8 cellular contexts compared by ENCODE assay signal in genomic region chr16:2008009-2008526, GRCh38. TPM values are rescaled to one million over a fixed set of nuclear protein-coding genes. Genes with fewer than 3 reads are reported as not detected.
A peak's percentile ranks its signal among the peaks of the same experiment; 100 is the strongest.
DNase-seq lines count a peak whose midpoint lies in the region; ATAC-seq, FAIRE-seq and TF ChIP-seq lines count a peak whose summit lies in the region.

No MANE protein-coding gene starts in this region.

- H3K4me3 Mint-ChIP-seq in CD4-positive, alpha-beta T cell: peak overlapping the region; percentile 93
- peak overlapping the region; percentile 96 for H3K4me3 Mint-ChIP-seq in activated naive CD8-positive, alpha-beta T cell treated with anti-CD3 and anti-CD28 coated beads, Interleukin-2, amount 50 U/mL, for 24 hours

- H3K9me3 ChIP-seq in CD4-positive, alpha-beta T cell (ENCODE audit: control insufficient read depth, low read length): no peaks in the 10 kb centered on the region
- no peaks in the 10 kb centered on the region for H3K9me3 ChIP-seq in Karpas-422 (ENCODE audit: low read length)
- no peaks in the 10 kb centered on the region for H3K9me3 ChIP-seq in HepG2 (ENCODE audit: low read length)
- H3K9me3 ChIP-seq in upper lobe of right lung: no peaks in the 10 kb centered on the region

- no peak for ATAC-seq in CD4-positive, alpha-beta T cell (ENCODE audit: poor library complexity)
- ATAC-seq in activated naive CD8-positive, alpha-beta T cell treated with anti-CD3 and anti-CD28 coated beads, Interleukin-2, amount 50 U/mL, for 24 hours: no peak
- ATAC-seq in HepG2 (no peak), upper lobe of right lung (no peak), HG03095 (IDR thresholded peaks at IDR 0.05; ENCODE audit: unreplicated experiment) (no peak), GM18909 (IDR thresholded peaks at IDR 0.05; ENCODE audit: poor library complexity, unreplicated experiment) (no peak)

- H3K79me2 ChIP-seq in Karpas-422 (ENCODE audit: low read length): peaks cover 69% of the 10 kb centered on the region
- H3K79me2 ChIP-seq in HepG2 (ENCODE audit: insufficient read depth, low read length): peaks cover 52% of the 10 kb centered on the region

- H3K9me2 ChIP-seq in Karpas-422 (replicated peaks; ENCODE audit: insufficient read depth, low read length): no peaks in the 10 kb centered on the region

- H3K4me2 ChIP-seq in Karpas-422 (ENCODE audit: low read depth, low read length, poor library complexity, severe bottlenecking) (peak overlapping the region; percentile 93), HepG2 (ENCODE audit: low read depth, low read length) (peak overlapping the region; percentile 83)

- in situ Hi-C loops in HepG2 (cut with HindIII; ENCODE audit: extremely low pct_ligation_motif_present, low pct_unique_long_range_greater_than_20kb): no loop called here

- WGBS in HepG2 (ENCODE audit: low lambda C conversion rate): 51% methylated on average over 12 of the region's 15 CpGs

- FAIRE-seq in HepG2 (lab: Jason Lieb, UNC): no peak

- H3K4me1 ChIP-seq in Karpas-422 (ENCODE audit: low read length) (peaks cover 55% of the 10 kb centered on the region), HepG2 (ENCODE audit: insufficient read depth, low read length) (peaks cover 67% of the 10 kb centered on the region), upper lobe of right lung (peaks cover 60% of the 10 kb centered on the region)

- intact Hi-C loops in CD4-positive, alpha-beta T cell (cut with DNase I, micrococcal nuclease): loop anchor here in 1 of 2 experiments (2.0 to 5.0 kb wide), 3 partner anchors 36 to 47 kb away; partner anchors contain the start of genes NTHL1, TBL3 and TSC2
- intact Hi-C loops in HepG2 (cut with micrococcal nuclease; ENCODE audit: unreplicated experiment): no loop called here
- intact Hi-C loops in upper lobe of right lung (cut with DNase I): no loop called here

- peak overlapping the region; percentile 88 for H3K27ac Mint-ChIP-seq in CD4-positive, alpha-beta T cell
- peak overlapping the region; percentile 82 for H3K27ac Mint-ChIP-seq in activated naive CD8-positive, alpha-beta T cell treated with anti-CD3 and anti-CD28 coated beads, Interleukin-2, amount 50 U/mL, for 24 hours

- TF ChIP-seq POLR2A in HepG2 (IDR thresholded peaks at IDR 0.05; ENCODE audit: insufficient read depth in 1 of 2, low read depth in 2 of 2, low read length in 2 of 2): no peak

- H3K27ac ChIP-seq in CD4-positive, alpha-beta T cell (ENCODE audit: low read depth, low read length): no peak overlapping the region
- H3K27ac ChIP-seq in Karpas-422 (ENCODE audit: low read length): peak overlapping the region; percentile 46; the same call in 1 of the 2 replicates
- no peak overlapping the region for H3K27ac ChIP-seq in HepG2 (ENCODE audit: extremely low read length, insufficient read depth, low read length)
- H3K27ac ChIP-seq in upper lobe of right lung: peak overlapping the region; percentile 95

- no peaks in the 10 kb centered on the region for H3K27me3 ChIP-seq in CD4-positive, alpha-beta T cell (ENCODE audit: control insufficient read depth, insufficient read depth, low read length)
- H3K27me3 ChIP-seq in Karpas-422 (ENCODE audit: low read length): no peaks in the 10 kb centered on the region
- no peaks in the 10 kb centered on the region for H3K27me3 ChIP-seq in HepG2 (ENCODE audit: control insufficient read depth in 1 of 2, insufficient read depth in 2 of 2, low read length in 2 of 2)
- H3K27me3 ChIP-seq in upper lobe of right lung: no peaks in the 10 kb centered on the region

- no peaks in the 10 kb centered on the region for H3K9me3 Mint-ChIP-seq in CD4-positive, alpha-beta T cell
- H3K9me3 Mint-ChIP-seq in activated naive CD8-positive, alpha-beta T cell treated with anti-CD3 and anti-CD28 coated beads, Interleukin-2, amount 50 U/mL, for 24 hours: no peaks in the 10 kb centered on the region

- no peak for TF ChIP-seq RAD21 in HepG2 (CRISPR knock-in tag; IDR thresholded peaks at IDR 0.05)

- BruUV-seq in HepG2 (replicated peaks; lab: Mats Ljungman, UMichigan): TSS peak; percentile 80

- CTCF ChIA-PET in CD4-positive, alpha-beta T cell (lab: Charles Lee): interaction anchor here (1.2 kb wide), 1 partner anchor 65 kb away, joined by 3 read pairs; the partner anchor contains the start of gene MSRB1
- CTCF ChIA-PET in HepG2 (lab: Yijun Ruan, JAX; ENCODE audit: low intra/inter-chr PET ratio, low total read pairs): interaction anchor here (1.4 kb wide), 1 partner anchor 133 kb away, joined by 4 read pairs; no protein-coding TSS in a partner anchor

- no peak for TF ChIP-seq EP300 in HepG2 (IDR thresholded peaks at IDR 0.05; ENCODE audit: low read depth in 2 of 2, low read length in 2 of 2)
- TF ChIP-seq EP300 in HepG2 (CRISPR knock-in tag; IDR thresholded peaks at IDR 0.05; ENCODE audit: borderline replicate concordance): no peak

- H3K9ac ChIP-seq in Karpas-422 (ENCODE audit: low read length): peak overlapping the region; percentile 98
- peak overlapping the region; percentile 93 for H3K9ac ChIP-seq in HepG2 (ENCODE audit: insufficient read depth, low read depth, low read length)

- H3K4me3 ChIP-seq in Karpas-422 (ENCODE audit: low read length): peak overlapping the region; percentile 100
- H3K4me3 ChIP-seq in HepG2 (replicated peaks in 1 of 3; ENCODE audit: insufficient read depth in 1 of 3, low read depth in 2 of 3, low read length in 3 of 3): peak overlapping the region; percentile 76 to 81 (median 79)
- H3K4me3 ChIP-seq in upper lobe of right lung: peak overlapping the region; percentile 84

- TF ChIP-seq CTCF in CD4-positive, alpha-beta T cell (IDR thresholded peaks at IDR 0.05): no peak
- no peak for TF ChIP-seq CTCF in HepG2 (CRISPR knock-in tag; IDR thresholded peaks at IDR 0.05)
- no peak for TF ChIP-seq CTCF in upper lobe of right lung (IDR thresholded peaks at IDR 0.05)

- peaks cover 40% of the 10 kb centered on the region for H3K4me1 Mint-ChIP-seq in CD4-positive, alpha-beta T cell (ENCODE audit: low read depth)
- H3K4me1 Mint-ChIP-seq in activated naive CD8-positive, alpha-beta T cell treated with anti-CD3 and anti-CD28 coated beads, Interleukin-2, amount 50 U/mL, for 24 hours: peaks cover 47% of the 10 kb centered on the region

- no peak overlapping the region for H2AFZ ChIP-seq in Karpas-422 (ENCODE audit: low read length)
- no peak overlapping the region for H2AFZ ChIP-seq in HepG2 (ENCODE audit: low read length)

- peaks cover 7% of the 10 kb centered on the region for H3K36me3 Mint-ChIP-seq in CD4-positive, alpha-beta T cell (ENCODE audit: low read depth)
- peaks cover 22% of the 10 kb centered on the region for H3K36me3 Mint-ChIP-seq in activated naive CD8-positive, alpha-beta T cell treated with anti-CD3 and anti-CD28 coated beads, Interleukin-2, amount 50 U/mL, for 24 hours (ENCODE audit: low read depth)

- H4K20me1 ChIP-seq in Karpas-422 (ENCODE audit: insufficient read depth, low read depth, low read length) (peaks cover 60% of the 10 kb centered on the region), HepG2 (ENCODE audit: insufficient read depth, low read length) (peaks cover 18% of the 10 kb centered on the region; the same call in 1 of the 2 replicates)

- POLR2A ChIA-PET in CD4-positive, alpha-beta T cell (lab: Charles Lee): interaction anchor here (5.5 kb wide), 1 partner anchor 147 kb away, joined by 30 read pairs; the partner anchor contains the start of gene TRAF7
- POLR2A ChIA-PET in HepG2 (lab: Yijun Ruan, JAX): interaction anchor here (1.0 to 2.1 kb wide), 15 partner anchors 8 to 242 kb away, joined by 3 to 16 read pairs (median 5); partner anchors contain the start of genes GFER, NHERF2, RPS2 and TRAF7

- peak in 1 of 10 experiments; percentile 30 for DNase-seq in CD4-positive, alpha-beta T cell
- no peak for DNase-seq in Karpas-422
- peak; percentile 54 for DNase-seq in activated naive CD8-positive, alpha-beta T cell treated with anti-CD3 and anti-CD28 coated beads, Interleukin-2, amount 50 U/mL, for 24 hours
- no peak for DNase-seq in HepG2 (ENCODE audit: low spot score)
- no peak for DNase-seq in upper lobe of right lung
- no peak for DNase-seq in HCEC 1CT

- H3K36me3 ChIP-seq in Karpas-422 (ENCODE audit: insufficient read depth, low read length) (peaks cover 6% of the 10 kb centered on the region), HepG2 (replicated peaks in 1 of 2; ENCODE audit: control insufficient read depth in 1 of 2, insufficient read depth in 2 of 2, low read length in 2 of 2) (peaks cover 3 to 4% of the 10 kb centered on the region in 2 experiments; a peak in 2 of 5 replicates), upper lobe of right lung (peaks cover 4% of the 10 kb centered on the region)

- H3K27me3 Mint-ChIP-seq in CD4-positive, alpha-beta T cell: no peaks in the 10 kb centered on the region
- H3K27me3 Mint-ChIP-seq in activated naive CD8-positive, alpha-beta T cell treated with anti-CD3 and anti-CD28 coated beads, Interleukin-2, amount 50 U/mL, for 24 hours: no peaks in the 10 kb centered on the region

RNA-seq across cellular contexts. Expression of gene ZNF598, which starts 1.6 kb away (rescaled TPM):
- 10 to 100 TPM; 39.7 to 43.6 TPM for total RNA-seq in CD4-positive, alpha-beta T cell
- 12.6 and 20.5 TPM in 2 replicates for total RNA-seq in Karpas-422 (2014; rRNA removed; shearing (Covaris generic); ENCODE audit: low replicate concordance)
- 9.5 and 13.5 TPM in 2 replicates for total RNA-seq in HepG2 (2016; rRNA removed; fragmentation: Illumina TruSeq; extraction: Trizol)
- 7.8 and 8.6 TPM in 2 replicates for total RNA-seq in HepG2 (2016; cell fraction: cytosol; rRNA removed; fragmentation: Illumina TruSeq; extraction: Trizol; ENCODE audit: low read depth)
- 6.1 and 14.0 TPM in 2 replicates for total RNA-seq in HepG2 (2016; cell fraction: insoluble cytoplasmic fraction; rRNA removed; fragmentation: Illumina TruSeq; extraction: Trizol)
- 8.0 and 9.4 TPM in 2 replicates for total RNA-seq in HepG2 (2016; cell fraction: membrane; rRNA removed; fragmentation: Illumina TruSeq; extraction: Trizol)
- 15.2 and 16.0 TPM in 2 replicates for total RNA-seq in HepG2 (2016; cell fraction: nucleus; rRNA removed; fragmentation: Illumina TruSeq; extraction: Trizol)
- polyA plus RNA-seq in HepG2 (2011; rRNA removed): 14.2 and 17.6 TPM in 2 replicates
- polyA plus RNA-seq in HepG2 (2011; cell fraction: cytosol; rRNA removed): 10.9 and 19.8 TPM in 2 replicates
- 80.6 and 103 TPM in 2 replicates for polyA plus RNA-seq in HepG2 (2011; cell fraction: nucleus; rRNA removed)
- 6.9 and 11.3 TPM in 2 replicates for polyA plus RNA-seq in HepG2 (2012)
- polyA plus RNA-seq in HepG2 (2016; cell fraction: cytosol; fragmentation: Illumina TruSeq; extraction: Trizol; ENCODE audit: low read depth): 4.2 and 5.0 TPM in 2 replicates
- 14.5 and 15.5 TPM in 2 replicates for polyA plus RNA-seq in HepG2 (2016; cell fraction: insoluble cytoplasmic fraction; fragmentation: Illumina TruSeq; extraction: Trizol; ENCODE audit: low read depth)
- polyA plus RNA-seq in HepG2 (2016; cell fraction: membrane; fragmentation: Illumina TruSeq; extraction: Trizol; ENCODE audit: low read depth): 8.5 and 11.6 TPM in 2 replicates
- 58.7 and 59.3 TPM in 2 replicates for polyA plus RNA-seq in HepG2 (2016; cell fraction: nucleus; fragmentation: Illumina TruSeq; extraction: Trizol; ENCODE audit: insufficient read depth, low read depth)
- polyA minus RNA-seq in HepG2 (2011; rRNA and poly(A)+ RNA removed; ENCODE audit: low replicate concordance): 25.2 and 28.9 TPM in 2 replicates
- polyA minus RNA-seq in HepG2 (2011; cell fraction: cytosol; rRNA and poly(A)+ RNA removed): 12.5 and 18.7 TPM in 2 replicates
- 12.6 and 18.4 TPM in 2 replicates for polyA minus RNA-seq in HepG2 (2011; cell fraction: nucleus; rRNA and poly(A)+ RNA removed)
- total RNA-seq in upper lobe of right lung: 38.2 TPM

RNA-seq across cellular contexts. Expression of gene NPW, which starts 11.5 kb away (rescaled TPM):
- under 1 TPM in 1 of 2 experiments, not detected in 1; 0.80 TPM for total RNA-seq in CD4-positive, alpha-beta T cell
- 3.0 TPM in 1 of 2 replicates, not detected in the other for total RNA-seq in Karpas-422 (2014; rRNA removed; shearing (Covaris generic); ENCODE audit: low replicate concordance)
- total RNA-seq in HepG2 (2016; rRNA removed; fragmentation: Illumina TruSeq; extraction: Trizol) (0.97 TPM in 1 of 2 replicates, not detected in the other), upper lobe of right lung (not detected)
- total RNA-seq in HepG2 (2016; cell fraction: cytosol; rRNA removed; fragmentation: Illumina TruSeq; extraction: Trizol; ENCODE audit: low read depth): 1.1 and 2.6 TPM in 2 replicates
- 0.87 TPM in 1 of 2 replicates, not detected in the other for total RNA-seq in HepG2 (2016; cell fraction: insoluble cytoplasmic fraction; rRNA removed; fragmentation: Illumina TruSeq; extraction: Trizol)
- 0.71 and 0.79 TPM in 2 replicates for total RNA-seq in HepG2 (2016; cell fraction: membrane; rRNA removed; fragmentation: Illumina TruSeq; extraction: Trizol)
- total RNA-seq in HepG2 (2016; cell fraction: nucleus; rRNA removed; fragmentation: Illumina TruSeq; extraction: Trizol): not detected in 2 replicates
- 0.24 and 0.25 TPM in 2 replicates for polyA plus RNA-seq in HepG2 (2011; rRNA removed)
- polyA plus RNA-seq in HepG2 (2011; cell fraction: cytosol; rRNA removed): 0.50 and 0.85 TPM in 2 replicates
- 1.1 and 1.2 TPM in 2 replicates for polyA plus RNA-seq in HepG2 (2011; cell fraction: nucleus; rRNA removed)
- polyA plus RNA-seq in HepG2 (2012): 0.82 and 1.4 TPM in 2 replicates
- 0.87 and 1.2 TPM in 2 replicates for polyA plus RNA-seq in HepG2 (2016; cell fraction: cytosol; fragmentation: Illumina TruSeq; extraction: Trizol; ENCODE audit: low read depth)
- 0.61 and 0.63 TPM in 2 replicates for polyA plus RNA-seq in HepG2 (2016; cell fraction: insoluble cytoplasmic fraction; fragmentation: Illumina TruSeq; extraction: Trizol; ENCODE audit: low read depth)
- polyA plus RNA-seq in HepG2 (2016; cell fraction: membrane; fragmentation: Illumina TruSeq; extraction: Trizol; ENCODE audit: low read depth): 0.42 and 0.81 TPM in 2 replicates
- 0.85 and 2.0 TPM in 2 replicates for polyA plus RNA-seq in HepG2 (2016; cell fraction: nucleus; fragmentation: Illumina TruSeq; extraction: Trizol; ENCODE audit: insufficient read depth, low read depth)
- polyA minus RNA-seq in HepG2 (2011; rRNA and poly(A)+ RNA removed; ENCODE audit: low replicate concordance): 0.21 TPM in 1 of 2 replicates, not detected in the other
- 3.4 TPM in 1 of 2 replicates, not detected in the other for polyA minus RNA-seq in HepG2 (2011; cell fraction: cytosol; rRNA and poly(A)+ RNA removed)
- 0.50 TPM in 1 of 2 replicates, not detected in the other for polyA minus RNA-seq in HepG2 (2011; cell fraction: nucleus; rRNA and poly(A)+ RNA removed)

RNA-seq across cellular contexts. Expression of gene SYNGR3, which starts 18.3 kb away (rescaled TPM):
- total RNA-seq in CD4-positive, alpha-beta T cell: 1 to 10 TPM; 3.8 to 3.9 TPM
- total RNA-seq in Karpas-422 (2014; rRNA removed; shearing (Covaris generic); ENCODE audit: low replicate concordance): 5.3 and 16.3 TPM in 2 replicates
- total RNA-seq in HepG2 (2016; rRNA removed; fragmentation: Illumina TruSeq; extraction: Trizol): 0.58 and 0.97 TPM in 2 replicates
- 1.1 and 1.2 TPM in 2 replicates for total RNA-seq in HepG2 (2016; cell fraction: cytosol; rRNA removed; fragmentation: Illumina TruSeq; extraction: Trizol; ENCODE audit: low read depth)
- 0.43 and 1.1 TPM in 2 replicates for total RNA-seq in HepG2 (2016; cell fraction: insoluble cytoplasmic fraction; rRNA removed; fragmentation: Illumina TruSeq; extraction: Trizol)
- total RNA-seq in HepG2 (2016; cell fraction: membrane; rRNA removed; fragmentation: Illumina TruSeq; extraction: Trizol): 1.5 and 2.1 TPM in 2 replicates
- 0.84 and 0.85 TPM in 2 replicates for total RNA-seq in HepG2 (2016; cell fraction: nucleus; rRNA removed; fragmentation: Illumina TruSeq; extraction: Trizol)
- polyA plus RNA-seq in HepG2 (2011; rRNA removed): 5.7 and 7.4 TPM in 2 replicates
- polyA plus RNA-seq in HepG2 (2011; cell fraction: cytosol; rRNA removed): 4.4 and 4.8 TPM in 2 replicates
- 10.2 and 11.3 TPM in 2 replicates for polyA plus RNA-seq in HepG2 (2011; cell fraction: nucleus; rRNA removed)
- 2.5 and 5.3 TPM in 2 replicates for polyA plus RNA-seq in HepG2 (2012)
- 1.00 and 1.2 TPM in 2 replicates for polyA plus RNA-seq in HepG2 (2016; cell fraction: cytosol; fragmentation: Illumina TruSeq; extraction: Trizol; ENCODE audit: low read depth)
- 0.64 and 0.72 TPM in 2 replicates for polyA plus RNA-seq in HepG2 (2016; cell fraction: insoluble cytoplasmic fraction; fragmentation: Illumina TruSeq; extraction: Trizol; ENCODE audit: low read depth)
- polyA plus RNA-seq in HepG2 (2016; cell fraction: membrane; fragmentation: Illumina TruSeq; extraction: Trizol; ENCODE audit: low read depth): 1.2 and 1.4 TPM in 2 replicates
- polyA plus RNA-seq in HepG2 (2016; cell fraction: nucleus; fragmentation: Illumina TruSeq; extraction: Trizol; ENCODE audit: insufficient read depth, low read depth): 1.1 and 1.4 TPM in 2 replicates
- 6.2 and 7.1 TPM in 2 replicates for polyA minus RNA-seq in HepG2 (2011; rRNA and poly(A)+ RNA removed; ENCODE audit: low replicate concordance)
- polyA minus RNA-seq in HepG2 (2011; cell fraction: cytosol; rRNA and poly(A)+ RNA removed): 4.1 and 4.4 TPM in 2 replicates
- polyA minus RNA-seq in HepG2 (2011; cell fraction: nucleus; rRNA and poly(A)+ RNA removed): 1.3 and 2.1 TPM in 2 replicates
- 0.61 TPM for total RNA-seq in upper lobe of right lung

RNA-seq across cellular contexts. Expression of gene NHERF2, which starts 18.6 kb away (rescaled TPM):
- total RNA-seq in CD4-positive, alpha-beta T cell: 1 to 10 TPM; 1.9 to 2.0 TPM
- total RNA-seq in Karpas-422 (2014; rRNA removed; shearing (Covaris generic); ENCODE audit: low replicate concordance): not detected in 2 replicates
- total RNA-seq in HepG2 (2016; rRNA removed; fragmentation: Illumina TruSeq; extraction: Trizol) (15.8 and 23.7 TPM in 2 replicates), upper lobe of right lung (363 TPM)
- 17.2 and 21.7 TPM in 2 replicates for total RNA-seq in HepG2 (2016; cell fraction: cytosol; rRNA removed; fragmentation: Illumina TruSeq; extraction: Trizol; ENCODE audit: low read depth)
- 14.8 and 26.0 TPM in 2 replicates for total RNA-seq in HepG2 (2016; cell fraction: insoluble cytoplasmic fraction; rRNA removed; fragmentation: Illumina TruSeq; extraction: Trizol)
- 42.5 and 44.6 TPM in 2 replicates for total RNA-seq in HepG2 (2016; cell fraction: membrane; rRNA removed; fragmentation: Illumina TruSeq; extraction: Trizol)
- 14.4 and 15.0 TPM in 2 replicates for total RNA-seq in HepG2 (2016; cell fraction: nucleus; rRNA removed; fragmentation: Illumina TruSeq; extraction: Trizol)
- 39.3 and 47.2 TPM in 2 replicates for polyA plus RNA-seq in HepG2 (2011; rRNA removed)
- polyA plus RNA-seq in HepG2 (2011; cell fraction: cytosol; rRNA removed): 28.8 and 54.4 TPM in 2 replicates
- 94.7 and 105 TPM in 2 replicates for polyA plus RNA-seq in HepG2 (2011; cell fraction: nucleus; rRNA removed)
- 25.8 and 38.7 TPM in 2 replicates for polyA plus RNA-seq in HepG2 (2012)
- 54.0 and 63.1 TPM in 2 replicates for polyA plus RNA-seq in HepG2 (2016; cell fraction: cytosol; fragmentation: Illumina TruSeq; extraction: Trizol; ENCODE audit: low read depth)
- 37.8 and 52.2 TPM in 2 replicates for polyA plus RNA-seq in HepG2 (2016; cell fraction: insoluble cytoplasmic fraction; fragmentation: Illumina TruSeq; extraction: Trizol; ENCODE audit: low read depth)
- 72.6 and 84.9 TPM in 2 replicates for polyA plus RNA-seq in HepG2 (2016; cell fraction: membrane; fragmentation: Illumina TruSeq; extraction: Trizol; ENCODE audit: low read depth)
- polyA plus RNA-seq in HepG2 (2016; cell fraction: nucleus; fragmentation: Illumina TruSeq; extraction: Trizol; ENCODE audit: insufficient read depth, low read depth): 53.4 and 59.6 TPM in 2 replicates
- polyA minus RNA-seq in HepG2 (2011; rRNA and poly(A)+ RNA removed; ENCODE audit: low replicate concordance): 6.8 and 36.4 TPM in 2 replicates
- polyA minus RNA-seq in HepG2 (2011; cell fraction: cytosol; rRNA and poly(A)+ RNA removed): 24.4 and 28.2 TPM in 2 replicates
- polyA minus RNA-seq in HepG2 (2011; cell fraction: nucleus; rRNA and poly(A)+ RNA removed): 13.3 and 13.8 TPM in 2 replicates

RNA-seq across cellular contexts. Expression of gene GFER, which starts 24.1 kb away (rescaled TPM):
- 10 to 100 TPM; 14.5 TPM for total RNA-seq in CD4-positive, alpha-beta T cell
- 17.0 and 43.8 TPM in 2 replicates for total RNA-seq in Karpas-422 (2014; rRNA removed; shearing (Covaris generic); ENCODE audit: low replicate concordance)
- total RNA-seq in HepG2 (2016; rRNA removed; fragmentation: Illumina TruSeq; extraction: Trizol): 68.3 and 71.7 TPM in 2 replicates
- 42.3 and 42.4 TPM in 2 replicates for total RNA-seq in HepG2 (2016; cell fraction: cytosol; rRNA removed; fragmentation: Illumina TruSeq; extraction: Trizol; ENCODE audit: low read depth)
- total RNA-seq in HepG2 (2016; cell fraction: insoluble cytoplasmic fraction; rRNA removed; fragmentation: Illumina TruSeq; extraction: Trizol): 71.7 and 77.6 TPM in 2 replicates
- total RNA-seq in HepG2 (2016; cell fraction: membrane; rRNA removed; fragmentation: Illumina TruSeq; extraction: Trizol): 45.9 and 49.4 TPM in 2 replicates
- 27.4 and 40.1 TPM in 2 replicates for total RNA-seq in HepG2 (2016; cell fraction: nucleus; rRNA removed; fragmentation: Illumina TruSeq; extraction: Trizol)
- polyA plus RNA-seq in HepG2 (2011; rRNA removed): 28.6 and 35.9 TPM in 2 replicates
- polyA plus RNA-seq in HepG2 (2011; cell fraction: cytosol; rRNA removed): 25.2 and 31.0 TPM in 2 replicates
- polyA plus RNA-seq in HepG2 (2011; cell fraction: nucleus; rRNA removed): 27.0 and 27.5 TPM in 2 replicates
- 28.9 and 37.4 TPM in 2 replicates for polyA plus RNA-seq in HepG2 (2012)
- polyA plus RNA-seq in HepG2 (2016; cell fraction: cytosol; fragmentation: Illumina TruSeq; extraction: Trizol; ENCODE audit: low read depth): 55.8 and 56.5 TPM in 2 replicates
- 83.7 and 99.4 TPM in 2 replicates for polyA plus RNA-seq in HepG2 (2016; cell fraction: insoluble cytoplasmic fraction; fragmentation: Illumina TruSeq; extraction: Trizol; ENCODE audit: low read depth)
- polyA plus RNA-seq in HepG2 (2016; cell fraction: membrane; fragmentation: Illumina TruSeq; extraction: Trizol; ENCODE audit: low read depth): 49.1 and 52.1 TPM in 2 replicates
- 66.2 and 67.2 TPM in 2 replicates for polyA plus RNA-seq in HepG2 (2016; cell fraction: nucleus; fragmentation: Illumina TruSeq; extraction: Trizol; ENCODE audit: insufficient read depth, low read depth)
- polyA minus RNA-seq in HepG2 (2011; rRNA and poly(A)+ RNA removed; ENCODE audit: low replicate concordance): 12.3 and 20.5 TPM in 2 replicates
- 16.4 and 18.5 TPM in 2 replicates for polyA minus RNA-seq in HepG2 (2011; cell fraction: cytosol; rRNA and poly(A)+ RNA removed)
- polyA minus RNA-seq in HepG2 (2011; cell fraction: nucleus; rRNA and poly(A)+ RNA removed): 14.7 and 14.8 TPM in 2 replicates
- 23.1 TPM for total RNA-seq in upper lobe of right lung

Comparison
In these comparisons a context has a peak if more than half of its experiments do, and no peak if none do; other contexts are left out.
1. H3K27ac ChIP-seq: peak in Karpas-422 (single experiment) and upper lobe of right lung (single experiment); none in CD4-positive, alpha-beta T cell (single experiment) and HepG2 (single experiment).
2. Peak in every context shown above with its lines, with median percentiles within 50 percentile points of each other: H3K4me3 ChIP-seq.